23 cellular contexts compared by ENCODE assay signal in the genomic region with DNA sequence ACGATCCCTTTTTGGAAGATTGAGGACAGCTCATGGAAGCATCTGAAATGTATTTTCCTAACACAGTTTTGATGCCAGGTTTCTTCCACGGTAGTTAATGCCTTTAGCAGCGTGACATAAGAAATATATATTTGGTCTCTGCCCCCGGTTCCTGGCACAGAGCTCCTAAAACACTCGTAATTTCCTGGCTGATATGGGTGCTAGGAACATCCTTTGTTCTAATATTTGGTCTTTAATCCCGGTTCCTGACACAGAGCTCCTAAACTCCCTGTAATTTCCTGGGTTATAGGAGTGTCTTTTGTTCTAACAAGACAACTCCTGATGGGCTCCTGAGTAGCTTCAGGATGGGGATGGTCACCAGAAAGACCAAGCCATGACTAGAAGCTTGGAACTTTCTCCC.
"Had no signal": no experiment of that assay in that cellular context is flagged by ENCODE, and none has a peak within 500 bp of the region (broad histone marks: within the 10 kb centered on the region; RNA-seq: fewer than 3 reads in every experiment).

No MANE protein-coding gene starts in this region.

- FAIRE-seq: colon, keratinocyte had no signal

- ATAC-seq: activated CD8-positive, alpha-beta T cell treated with anti-CD3 and anti-CD28 coated beads, Interleukin-2, amount 10 ng/mL, durations not matched to agents 7 days and 5 days; heart right ventricle; natural killer cell had no signal

- DNase-seq: activated CD4-positive, alpha-beta T cell treated with anti-CD3 and anti-CD28 coated beads, Interleukin-2, amount 50 U/mL, for 1 hour; activated CD4-positive, CD25-positive, alpha-beta regulatory T cell treated with anti-CD3 and anti-CD28 coated beads, Interleukin-2, amount 50 U/mL, for 72 hours; activated CD8-positive, alpha-beta T cell treated with anti-CD3 and anti-CD28 coated beads, Interleukin-2, amount 10 ng/mL, durations not matched to agents 7 days and 5 days; activated naive CD4-positive, alpha-beta T cell; adrenal gland; brain microvascular endothelial cell; caudate nucleus; endodermal cell; foreskin fibroblast; heart right ventricle; lower lobe of right lung; natural killer cell; ovary; spleen; stimulated activated CD4-positive, alpha-beta T cell treated with anti-CD3 and anti-CD28 coated beads, Interleukin-4, amount 100 ng/mL, for 1 hour; stimulated activated naive CD4-positive, alpha-beta T cell had no signal

- H3K9me3 ChIP-seq: adrenal gland, ascending aorta, heart right ventricle, lower lobe of right lung, ovary, prostate gland, spleen, thoracic aorta, vagina had no signal

- H3K4me3 ChIP-seq: adrenal gland, ascending aorta, heart right ventricle, lower lobe of right lung, ovary, prostate gland, spleen, thoracic aorta, vagina had no signal

- H3K4me1 ChIP-seq: ascending aorta, prostate gland had no signal

- H3K27me3 ChIP-seq: adrenal gland, ascending aorta, brain microvascular endothelial cell, ovary, vagina had no signal

- H3K27ac ChIP-seq: adrenal gland, ascending aorta, brain microvascular endothelial cell, epithelial cell of prostate, heart right ventricle, lower lobe of right lung, ovary, prostate gland, spleen, thoracic aorta, vagina had no signal

- H3K36me3 ChIP-seq: adrenal gland, ascending aorta, brain microvascular endothelial cell, heart right ventricle, lower lobe of right lung, ovary, prostate gland, spleen, thoracic aorta, vagina had no signal
